21 cellular contexts compared by ENCODE assay signal in genomic region chr10:49228677-49229076, GRCh38. TPM values are rescaled to one million over a fixed set of nuclear protein-coding genes. Genes with fewer than 3 reads are reported as not detected.
DNase-seq lines count a peak whose midpoint lies in the region; ATAC-seq and TF ChIP-seq lines count a peak whose summit lies in the region.
"Had no signal": no experiment of that assay in that cellular context is flagged by ENCODE, and none has a peak within 500 bp of the region (broad histone marks: within the 10 kb centered on the region; RNA-seq: fewer than 3 reads in every experiment).

No MANE protein-coding gene starts in this region.

- H3K27ac Mint-ChIP-seq in stimulated activated memory B cell treated with anti-CD40 and anti-IgM and Interleukin-4, amounts not matched to agents 10 μg/mL and 1 μg/mL and 100 μg/mL, for 72 hours: no peak overlapping the region
- H3K27ac Mint-ChIP-seq: CD8-positive, alpha-beta T cell had no signal

- DNase-seq in NCI-H1417 (lab: John Stamatoyannopoulos, UW) (peak in 2 of 3 experiments; percentile 10 to 34), NCI-H1417 treated with DMSO at 0.1 percent for 48 hours (lab: John Stamatoyannopoulos, UW) (no peak), NCI-H510A (lab: John Stamatoyannopoulos, UW) (peak; percentile 24), dermis blood vessel endothelial cell (peak; percentile 34), coronary artery (ENCODE audit: low spot score) (no peak), islet precursor cell (no peak)
- DNase-seq: CD8-positive, alpha-beta T cell; COR-L47; DMS153; DMS79 treated with DMSO at 0.1 percent for 48 hours; EL; GDM1 had no signal

- H3K4me3 ChIP-seq in coronary artery: no peak overlapping the region

- no peak for ATAC-seq in stimulated activated memory B cell treated with anti-CD40 and anti-IgM and Interleukin-4, amounts not matched to agents 10 μg/mL and 1 μg/mL and 100 μg/mL, for 72 hours
- no peak for ATAC-seq in GM19324 (IDR thresholded peaks at IDR 0.05; ENCODE audit: low FRiP score, unreplicated experiment)
- ATAC-seq: CD8-positive, alpha-beta T cell; HCT116; HepG2 had no signal

- H3K4me1 Mint-ChIP-seq in stimulated activated memory B cell treated with anti-CD40 and anti-IgM and Interleukin-4, amounts not matched to agents 10 μg/mL and 1 μg/mL and 100 μg/mL, for 72 hours: no peaks in the 10 kb centered on the region
- H3K4me1 Mint-ChIP-seq: CD14-positive monocyte had no signal

- H3K4me3 Mint-ChIP-seq in stimulated activated memory B cell treated with anti-CD40 and anti-IgM and Interleukin-4, amounts not matched to agents 10 μg/mL and 1 μg/mL and 100 μg/mL, for 72 hours: no peak overlapping the region
- H3K4me3 Mint-ChIP-seq: CD14-positive monocyte; CD8-positive, alpha-beta T cell had no signal

- no peaks in the 10 kb centered on the region for H3K36me3 Mint-ChIP-seq in stimulated activated memory B cell treated with anti-CD40 and anti-IgM and Interleukin-4, amounts not matched to agents 10 μg/mL and 1 μg/mL and 100 μg/mL, for 72 hours
- H3K36me3 Mint-ChIP-seq: CD14-positive monocyte; CD8-positive, alpha-beta T cell had no signal

- TF ChIP-seq CTCF in coronary artery (IDR thresholded peaks at IDR 0.05): no peak

- H3K9me3 Mint-ChIP-seq in stimulated activated memory B cell treated with anti-CD40 and anti-IgM and Interleukin-4, amounts not matched to agents 10 μg/mL and 1 μg/mL and 100 μg/mL, for 72 hours: peaks cover 4% of the 10 kb centered on the region
- H3K9me3 Mint-ChIP-seq: CD14-positive monocyte; CD8-positive, alpha-beta T cell had no signal

- no peak overlapping the region for H3K27ac ChIP-seq in coronary artery
- H3K27ac ChIP-seq: 22Rv1 had no signal

- no peaks in the 10 kb centered on the region for H3K27me3 Mint-ChIP-seq in stimulated activated memory B cell treated with anti-CD40 and anti-IgM and Interleukin-4, amounts not matched to agents 10 μg/mL and 1 μg/mL and 100 μg/mL, for 72 hours

RNA-seq across cellular contexts. Expression of gene TMEM273, which starts 40.5 kb away (rescaled TPM):
- total RNA-seq in dermis blood vessel endothelial cell: 16.2 and 49.9 TPM in 2 replicates
- total RNA-seq: A673, H1, HepG2, HT-29 had no signal

Comparison
In these comparisons a context has a peak if more than half of its experiments do, and no peak if none do; other contexts are left out.
1. DNase-seq: peak in NCI-H1417 (2 of 3), NCI-H510A (single experiment) and dermis blood vessel endothelial cell (single experiment); none in NCI-H1417 treated with DMSO at 0.1 percent for 48 hours (single experiment), coronary artery (single experiment) and islet precursor cell (single experiment).